12 cellular contexts compared by ENCODE assay signal in the genomic region with DNA sequence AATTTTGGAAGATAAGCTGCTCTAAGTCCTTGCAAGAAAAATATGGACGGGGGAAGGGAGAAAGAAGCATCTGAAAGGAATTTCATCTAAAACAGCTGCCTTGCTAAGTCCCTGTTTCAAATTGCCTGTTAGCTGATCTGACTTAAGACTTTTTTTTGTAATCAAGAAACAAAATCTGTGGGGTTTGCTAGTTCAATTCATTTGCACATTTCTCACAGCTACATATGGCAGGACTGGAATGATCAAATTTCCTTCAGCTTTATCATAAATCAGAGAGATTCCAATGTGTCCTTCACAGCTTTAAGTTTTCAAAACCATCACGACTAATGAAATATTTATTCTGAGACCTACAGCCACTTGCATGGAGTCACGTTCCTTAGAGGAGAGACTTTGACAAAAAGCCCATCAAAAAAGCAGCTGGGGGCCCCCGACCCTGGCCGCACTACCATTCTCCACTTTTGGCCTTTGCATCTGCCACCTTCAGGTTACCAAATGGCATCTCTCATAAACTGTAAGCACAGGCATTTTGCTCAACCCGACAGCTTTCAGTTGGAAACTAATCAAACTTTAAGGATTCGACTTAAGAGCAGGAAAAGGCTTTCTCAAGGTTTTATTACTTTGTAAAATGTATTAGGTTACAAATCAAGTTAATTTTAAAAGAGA.
DNase-seq lines count a peak whose midpoint lies in the region; ATAC-seq and TF ChIP-seq lines count a peak whose summit lies in the region.
"Had no signal": no experiment of that assay in that cellular context is flagged by ENCODE, and none has a peak within 500 bp of the region (broad histone marks: within the 10 kb centered on the region; RNA-seq: fewer than 3 reads in every experiment).

No MANE protein-coding gene starts in this region.

- H3K27ac ChIP-seq in HEK293 (ENCODE audit: extremely low read depth, low read depth, low read length) (no peak overlapping the region), subcutaneous abdominal adipose tissue (ENCODE audit: low read depth, low read length) (peak overlapping the region; percentile 27)

- no peaks in the 10 kb centered on the region for H3K4me1 ChIP-seq in HEK293 (ENCODE audit: control insufficient read depth, insufficient read depth, low read length)
- peaks cover 0 to 21% (median 18%) of the 10 kb centered on the region in 5 donors for H3K4me1 ChIP-seq in subcutaneous abdominal adipose tissue (ENCODE audit: control insufficient read depth in 5 of 5, insufficient read depth in 5 of 5, low read length in 5 of 5)

- peak; percentile 71 for DNase-seq in iris pigment epithelial cell (ENCODE audit: low read depth)
- DNase-seq in anterior cingulate cortex (lab: John Stamatoyannopoulos, UW), result no peak
- DNase-seq: activated T-cell treated with anti-CD3 and anti-CD28 coated beads, Interleukin-2, amount 50 U/mL, for 24 hours; MM.1S; naive thymus-derived CD8-positive, alpha-beta T cell; NCI-H2227 treated with DMSO at 0.1 percent for 48 hours; T-helper 17 cell had no signal

- H3K9ac ChIP-seq in subcutaneous abdominal adipose tissue (ENCODE audit: low read length in 5 of 5), result no peak overlapping the region

- no peaks in the 10 kb centered on the region for H3K9me3 ChIP-seq in HEK293 (ENCODE audit: control insufficient read depth, insufficient read depth, low read depth, low read length)
- no peaks in the 10 kb centered on the region for H3K9me3 ChIP-seq in subcutaneous abdominal adipose tissue (ENCODE audit: control insufficient read depth in 5 of 5, low read length in 5 of 5)

- CTCF ChIA-PET in HEK293 (lab: Yijun Ruan, JAX), result interaction anchor here (0.7 to 1.0 kb wide), 3 partner anchors 14 to 70 kb away, joined by 3 to 6 read pairs (median 4); no protein-coding TSS in a partner anchor

- no peaks in the 10 kb centered on the region for H3K27me3 ChIP-seq in subcutaneous abdominal adipose tissue (ENCODE audit: control insufficient read depth in 5 of 5, insufficient read depth in 4 of 5, low read length in 5 of 5)

- no peak for TF ChIP-seq CTCF in HEK293 (tag by site-specific recombination; IDR thresholded peaks at IDR 0.05)

- H3K4me3 ChIP-seq in HEK293 (ENCODE audit: low read depth, low read length) (no peak overlapping the region), subcutaneous abdominal adipose tissue (ENCODE audit: low read depth in 1 of 5, low read length in 5 of 5) (peak overlapping the region in 1 of 5 donors; percentile 9)

- POLR2A ChIA-PET in HEK293 (lab: Yijun Ruan, JAX), result no interaction called here

- H3K36me3 ChIP-seq in HEK293 (ENCODE audit: control insufficient read depth in 2 of 2, insufficient read depth in 1 of 2, low read length in 2 of 2), result no peaks in the 10 kb centered on the region
- H3K36me3 ChIP-seq in subcutaneous abdominal adipose tissue (ENCODE audit: control insufficient read depth in 5 of 5, insufficient read depth in 5 of 5, low read length in 5 of 5), result no peaks in the 10 kb centered on the region

- ATAC-seq in SK-N-SH treated with all-trans-retinoic acid at 6 μM for 48 hours (peak; percentile 69), GM18517 (IDR thresholded peaks at IDR 0.05; ENCODE audit: unreplicated experiment) (no peak), GM21529 (IDR thresholded peaks at IDR 0.05; ENCODE audit: unreplicated experiment) (no peak)
- ATAC-seq: naive thymus-derived CD8-positive, alpha-beta T cell; T-helper 17 cell had no signal

TF ChIP-seq in HEK293, 187 proteins besides CTCF, POLR2A, EP300 and RAD21:
- TF ChIP-seq FEZF1 (tag by site-specific recombination; IDR thresholded peaks at IDR 0.05), result peak; percentile 81
- peak; percentile 29; the same call in 1 of the 2 replicates for TF ChIP-seq GLIS1 (tag by site-specific recombination; IDR thresholded peaks at IDR 0.05)
- TF ChIP-seq ZNF777 (tag by site-specific recombination; IDR thresholded peaks at IDR 0.05; ENCODE audit: borderline replicate concordance), result no peak
- no peak for TF ChIP-seq PRDM1 (tag by site-specific recombination; IDR thresholded peaks at IDR 0.05)
- TF ChIP-seq ZNF19 (tag by site-specific recombination; IDR thresholded peaks at IDR 0.05; ENCODE audit: low read depth), result no peak
- no peak for TF ChIP-seq ZNF221 (tag by site-specific recombination; IDR thresholded peaks at IDR 0.05; ENCODE audit: borderline replicate concordance)
- TF ChIP-seq ZNF48 (tag by site-specific recombination; IDR thresholded peaks at IDR 0.05), result no peak
- TF ChIP-seq, protein P1, sequence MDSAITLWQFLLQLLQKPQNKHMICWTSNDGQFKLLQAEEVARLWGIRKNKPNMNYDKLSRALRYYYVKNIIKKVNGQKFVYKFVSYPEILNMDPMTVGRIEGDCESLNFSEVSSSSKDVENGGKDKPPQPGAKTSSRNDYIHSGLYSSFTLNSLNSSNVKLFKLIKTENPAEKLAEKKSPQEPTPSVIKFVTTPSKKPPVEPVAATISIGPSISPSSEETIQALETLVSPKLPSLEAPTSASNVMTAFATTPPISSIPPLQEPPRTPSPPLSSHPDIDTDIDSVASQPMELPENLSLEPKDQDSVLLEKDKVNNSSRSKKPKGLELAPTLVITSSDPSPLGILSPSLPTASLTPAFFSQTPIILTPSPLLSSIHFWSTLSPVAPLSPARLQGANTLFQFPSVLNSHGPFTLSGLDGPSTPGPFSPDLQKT (IDR thresholded peaks at IDR 0.05; ENCODE audit: borderline replicate concordance, low read depth, low read length), result no peak
- TF ChIP-seq ZNF76 (tag by site-specific recombination; IDR thresholded peaks at IDR 0.05; ENCODE audit: borderline replicate concordance, low read depth), result no peak
- no peak for TF ChIP-seq REPIN1 (tag by site-specific recombination; IDR thresholded peaks at IDR 0.05; ENCODE audit: low read depth)
- TF ChIP-seq KLF9 (tag by site-specific recombination; IDR thresholded peaks at IDR 0.05; ENCODE audit: low read depth), result no peak
- TF ChIP-seq, protein P2, sequence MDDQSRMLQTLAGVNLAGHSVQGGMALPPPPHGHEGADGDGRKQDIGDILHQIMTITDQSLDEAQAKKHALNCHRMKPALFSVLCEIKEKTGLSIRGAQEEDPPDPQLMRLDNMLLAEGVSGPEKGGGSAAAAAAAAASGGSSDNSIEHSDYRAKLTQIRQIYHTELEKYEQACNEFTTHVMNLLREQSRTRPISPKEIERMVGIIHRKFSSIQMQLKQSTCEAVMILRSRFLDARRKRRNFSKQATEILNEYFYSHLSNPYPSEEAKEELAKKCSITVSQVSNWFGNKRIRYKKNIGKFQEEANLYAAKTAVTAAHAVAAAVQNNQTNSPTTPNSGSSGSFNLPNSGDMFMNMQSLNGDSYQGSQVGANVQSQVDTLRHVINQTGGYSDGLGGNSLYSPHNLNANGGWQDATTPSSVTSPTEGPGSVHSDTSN (CRISPR knock-in tag; IDR thresholded peaks at IDR 0.05), result no peak
- TF ChIP-seq BCL11B (tag by site-specific recombination; IDR thresholded peaks at IDR 0.05; ENCODE audit: low read depth), result no peak
- TF ChIP-seq BCL11A (tag by site-specific recombination; IDR thresholded peaks at IDR 0.05; ENCODE audit: low read depth), result no peak

TF ChIP-seq in SK-N-SH treated with all-trans-retinoic acid at 6 μM for 48 hours, 23 proteins besides CTCF, POLR2A, EP300 and RAD21 (continues in another document):
- TF ChIP-seq, protein P3, sequence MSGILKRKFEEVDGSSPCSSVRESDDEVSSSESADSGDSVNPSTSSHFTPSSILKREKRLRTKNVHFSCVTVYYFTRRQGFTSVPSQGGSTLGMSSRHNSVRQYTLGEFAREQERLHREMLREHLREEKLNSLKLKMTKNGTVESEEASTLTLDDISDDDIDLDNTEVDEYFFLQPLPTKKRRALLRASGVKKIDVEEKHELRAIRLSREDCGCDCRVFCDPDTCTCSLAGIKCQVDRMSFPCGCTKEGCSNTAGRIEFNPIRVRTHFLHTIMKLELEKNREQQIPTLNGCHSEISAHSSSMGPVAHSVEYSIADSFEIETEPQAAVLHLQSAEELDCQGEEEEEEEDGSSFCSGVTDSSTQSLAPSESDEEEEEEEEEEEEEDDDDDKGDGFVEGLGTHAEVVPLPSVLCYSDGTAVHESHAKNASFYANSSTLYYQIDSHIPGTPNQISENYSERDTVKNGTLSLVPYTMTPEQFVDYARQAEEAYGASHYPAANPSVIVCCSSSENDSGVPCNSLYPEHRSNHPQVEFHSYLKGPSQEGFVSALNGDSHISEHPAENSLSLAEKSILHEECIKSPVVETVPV (CRISPR knock-in tag; IDR thresholded peaks at IDR 0.05), result no peak
- TF ChIP-seq ZNF70 (CRISPR knock-in tag; IDR thresholded peaks at IDR 0.05), result no peak
- no peak for TF ChIP-seq ZFP3 (CRISPR knock-in tag; IDR thresholded peaks at IDR 0.05)
- no peak for TF ChIP-seq ZFP30 (CRISPR knock-in tag; IDR thresholded peaks at IDR 0.05)
- TF ChIP-seq, protein P4, sequence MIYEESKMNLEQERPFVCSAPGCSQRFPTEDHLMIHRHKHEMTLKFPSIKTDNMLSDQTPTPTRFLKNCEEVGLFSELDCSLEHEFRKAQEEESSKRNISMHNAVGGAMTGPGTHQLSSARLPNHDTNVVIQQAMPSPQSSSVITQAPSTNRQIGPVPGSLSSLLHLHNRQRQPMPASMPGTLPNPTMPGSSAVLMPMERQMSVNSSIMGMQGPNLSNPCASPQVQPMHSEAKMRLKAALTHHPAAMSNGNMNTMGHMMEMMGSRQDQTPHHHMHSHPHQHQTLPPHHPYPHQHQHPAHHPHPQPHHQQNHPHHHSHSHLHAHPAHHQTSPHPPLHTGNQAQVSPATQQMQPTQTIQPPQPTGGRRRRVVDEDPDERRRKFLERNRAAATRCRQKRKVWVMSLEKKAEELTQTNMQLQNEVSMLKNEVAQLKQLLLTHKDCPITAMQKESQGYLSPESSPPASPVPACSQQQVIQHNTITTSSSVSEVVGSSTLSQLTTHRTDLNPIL (CRISPR knock-in tag; IDR thresholded peaks at IDR 0.05; ENCODE audit: low read depth), result no peak
- TF ChIP-seq, protein P5, sequence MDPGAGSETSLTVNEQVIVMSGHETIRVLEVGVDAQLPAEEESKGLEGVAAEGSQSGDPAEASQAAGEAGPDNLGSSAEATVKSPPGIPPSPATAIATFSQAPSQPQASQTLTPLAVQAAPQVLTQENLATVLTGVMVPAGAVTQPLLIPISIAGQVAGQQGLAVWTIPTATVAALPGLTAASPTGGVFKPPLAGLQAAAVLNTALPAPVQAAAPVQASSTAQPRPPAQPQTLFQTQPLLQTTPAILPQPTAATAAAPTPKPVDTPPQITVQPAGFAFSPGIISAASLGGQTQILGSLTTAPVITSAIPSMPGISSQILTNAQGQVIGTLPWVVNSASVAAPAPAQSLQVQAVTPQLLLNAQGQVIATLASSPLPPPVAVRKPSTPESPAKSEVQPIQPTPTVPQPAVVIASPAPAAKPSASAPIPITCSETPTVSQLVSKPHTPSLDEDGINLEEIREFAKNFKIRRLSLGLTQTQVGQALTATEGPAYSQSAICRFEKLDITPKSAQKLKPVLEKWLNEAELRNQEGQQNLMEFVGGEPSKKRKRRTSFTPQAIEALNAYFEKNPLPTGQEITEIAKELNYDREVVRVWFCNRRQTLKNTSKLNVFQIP (CRISPR knock-in tag; IDR thresholded peaks at IDR 0.05; ENCODE audit: borderline replicate concordance, low read depth), result no peak
- no peak for TF ChIP-seq ZC3H10 (CRISPR knock-in tag; IDR thresholded peaks at IDR 0.05)
- no peak for TF ChIP-seq CSDC2 (CRISPR knock-in tag; IDR thresholded peaks at IDR 0.05)
